Comparison of ENCODE assay signal across 16 cellular contexts in genomic region chr10:110850099-110850498, GRCh38.
"Had no signal": no experiment of that assay in that cellular context is flagged by ENCODE, and none has a peak within 500 bp of the region (broad histone marks: within the 10 kb centered on the region; RNA-seq: fewer than 3 reads in every experiment).

No MANE protein-coding gene starts in this region.

- DNase-seq: activated CD4-positive, alpha-beta T cell treated with anti-CD3 and anti-CD28 coated beads, Interleukin-2, amount 50 U/mL, for 48 hours; activated CD8-positive, alpha-beta memory T cell treated with anti-CD3 and anti-CD28 coated beads, Interleukin-2, amount 50 U/mL, for 48 hours; anterior cingulate cortex; dorsolateral prefrontal cortex; left cardiac atrium; lower lobe of right lung; right lobe of liver; trophoblast cell had no signal

- H3K27me3 Mint-ChIP-seq: activated naive CD8-positive, alpha-beta T cell; stimulated activated memory B cell treated with anti-CD40 and anti-IgM and Interleukin-4, amounts not matched to agents 10 μg/mL and 1 μg/mL and 100 μg/mL, for 72 hours had no signal

- H3K27ac Mint-ChIP-seq: stimulated activated memory B cell treated with anti-CD40 and anti-IgM and Interleukin-4, amounts not matched to agents 10 μg/mL and 1 μg/mL and 100 μg/mL, for 72 hours had no signal

- H3K27ac ChIP-seq: dorsolateral prefrontal cortex, lower lobe of right lung, prostate gland, right lobe of liver had no signal

- H3K4me3 Mint-ChIP-seq: nephron; stimulated activated memory B cell treated with anti-CD40 and anti-IgM and Interleukin-4, amounts not matched to agents 10 μg/mL and 1 μg/mL and 100 μg/mL, for 72 hours had no signal

- H3K27me3 ChIP-seq: breast epithelium, dorsolateral prefrontal cortex, right lobe of liver had no signal

- H3K4me3 ChIP-seq: dorsolateral prefrontal cortex, lower lobe of right lung, prostate gland, right lobe of liver had no signal

- H3K9me3 Mint-ChIP-seq: nephron; stimulated activated memory B cell treated with anti-CD40 and anti-IgM and Interleukin-4, amounts not matched to agents 10 μg/mL and 1 μg/mL and 100 μg/mL, for 72 hours; T-helper 2 cell treated with Interferon-gamma antibody and Interleukin-4, amounts not matched to agents 5 μg/mL and 100 μg/mL, for 36 hours had no signal

- H3K9me3 ChIP-seq: breast epithelium, lower lobe of right lung, prostate gland, right lobe of liver had no signal

- H3K36me3 ChIP-seq: breast epithelium, lower lobe of right lung, prostate gland, right lobe of liver had no signal

- ATAC-seq: activated CD4-positive, CD25-positive, alpha-beta regulatory T cell treated with anti-CD3 and anti-CD28 coated beads, Interleukin-2, amount 50 U/mL, for 24 hours; esophagus mucosa; left cardiac atrium; right lobe of liver; stimulated activated memory B cell treated with anti-CD40 and anti-IgM and Interleukin-4, amounts not matched to agents 10 μg/mL and 1 μg/mL and 100 μg/mL, for 72 hours had no signal
